In the genomic region with DNA sequence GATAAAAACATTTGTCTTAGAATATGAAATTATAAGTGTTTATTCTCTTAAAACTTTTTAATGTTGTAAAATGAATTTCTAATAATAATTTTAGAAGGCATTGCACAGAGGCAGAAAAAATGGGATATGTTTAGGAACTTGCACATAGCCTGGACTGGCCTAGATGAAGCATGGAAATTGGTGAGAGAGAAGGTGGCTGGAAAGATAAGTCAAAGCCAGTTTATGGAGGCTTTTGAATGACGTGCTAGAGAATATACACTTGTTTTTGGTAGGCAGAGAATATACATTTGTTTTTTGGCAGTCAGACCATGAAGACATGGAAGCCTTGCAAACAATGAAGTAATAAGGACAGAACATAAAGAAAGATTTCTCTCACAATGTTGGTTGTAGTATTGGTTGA, we compare ENCODE assay signal across 1 cellular context.
A peak's percentile ranks its signal among the peaks of the same experiment; 100 is the strongest.
TF ChIP-seq lines count a peak whose summit lies in the region.

No MANE protein-coding gene starts in this region.

TF ChIP-seq in K562, 482 proteins besides CTCF, POLR2A, EP300 and RAD21:
- TF ChIP-seq ARID1B (IDR thresholded peaks at IDR 0.05) (peak; percentile 44; the same call in 1 of the 2 replicates), GATA2 (CRISPR knock-in tag; IDR thresholded peaks at IDR 0.05) (no peak), NCOR1 (IDR thresholded peaks at IDR 0.05) (peak; percentile 9; the same call in 1 of the 2 replicates), MTA1 (IDR thresholded peaks at IDR 0.05; ENCODE audit: borderline replicate concordance) (no peak), ZNF12 (CRISPR knock-in tag; IDR thresholded peaks at IDR 0.05) (no peak), ZBTB7A (IDR thresholded peaks at IDR 0.05; ENCODE audit: borderline replicate concordance, control insufficient read depth, low read depth, low read length) (no peak), ZNF311 (CRISPR knock-in tag; IDR thresholded peaks at IDR 0.05) (no peak), CBFA2T2 (conservative IDR thresholded peaks at IDR 0.05) (no peak), SRSF9 (IDR thresholded peaks at IDR 0.05; ENCODE audit: borderline replicate concordance, low read depth, low read length) (no peak), EHMT2 (IDR thresholded peaks at IDR 0.05) (0 out of 2 replicates have a peak, but pooled peaks have one; percentile 57), TCF3 (CRISPR knock-in tag; IDR thresholded peaks at IDR 0.05) (peak; percentile 60), KAT8 (IDR thresholded peaks at IDR 0.05; ENCODE audit: low read depth) (no peak), MTA2 (IDR thresholded peaks at IDR 0.05; ENCODE audit: low read depth) (0 out of 2 replicates have a peak, but pooled peaks have one; percentile 19), ARID2 (IDR thresholded peaks at IDR 0.05) (no peak), MYNN (IDR thresholded peaks at IDR 0.05) (no peak), MYNN (CRISPR knock-in tag; IDR thresholded peaks at IDR 0.05) (no peak), CXXC5 (CRISPR knock-in tag; IDR thresholded peaks at IDR 0.05) (no peak), TAL1 (IDR thresholded peaks at IDR 0.05) (peak; percentile 30; the same call in 1 of the 2 replicates), KLF1 (tag; IDR thresholded peaks at IDR 0.05) (no peak), CBFA2T3 (IDR thresholded peaks at IDR 0.05) (0 out of 2 replicates have a peak, but pooled peaks have one; percentile 26), POLR2B (IDR thresholded peaks at IDR 0.05; ENCODE audit: low read depth, partially characterized antibody) (no peak), NFIC (IDR thresholded peaks at IDR 0.05) (no peak)
- TF ChIP-seq, protein P1, sequence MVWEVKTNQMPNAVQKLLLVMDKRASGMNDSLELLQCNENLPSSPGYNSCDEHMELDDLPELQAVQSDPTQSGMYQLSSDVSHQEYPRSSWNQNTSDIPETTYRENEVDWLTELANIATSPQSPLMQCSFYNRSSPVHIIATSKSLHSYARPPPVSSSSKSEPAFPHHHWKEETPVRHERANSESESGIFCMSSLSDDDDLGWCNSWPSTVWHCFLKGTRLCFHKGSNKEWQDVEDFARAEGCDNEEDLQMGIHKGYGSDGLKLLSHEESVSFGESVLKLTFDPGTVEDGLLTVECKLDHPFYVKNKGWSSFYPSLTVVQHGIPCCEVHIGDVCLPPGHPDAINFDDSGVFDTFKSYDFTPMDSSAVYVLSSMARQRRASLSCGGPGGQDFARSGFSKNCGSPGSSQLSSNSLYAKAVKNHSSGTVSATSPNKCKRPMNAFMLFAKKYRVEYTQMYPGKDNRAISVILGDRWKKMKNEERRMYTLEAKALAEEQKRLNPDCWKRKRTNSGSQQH (CRISPR knock-in tag; IDR thresholded peaks at IDR 0.05), result no peak
- TF ChIP-seq, protein P2, sequence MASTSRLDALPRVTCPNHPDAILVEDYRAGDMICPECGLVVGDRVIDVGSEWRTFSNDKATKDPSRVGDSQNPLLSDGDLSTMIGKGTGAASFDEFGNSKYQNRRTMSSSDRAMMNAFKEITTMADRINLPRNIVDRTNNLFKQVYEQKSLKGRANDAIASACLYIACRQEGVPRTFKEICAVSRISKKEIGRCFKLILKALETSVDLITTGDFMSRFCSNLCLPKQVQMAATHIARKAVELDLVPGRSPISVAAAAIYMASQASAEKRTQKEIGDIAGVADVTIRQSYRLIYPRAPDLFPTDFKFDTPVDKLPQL (IDR thresholded peaks at IDR 0.05; ENCODE audit: extremely low read depth, insufficient read length), result no peak
- TF ChIP-seq, protein P3, sequence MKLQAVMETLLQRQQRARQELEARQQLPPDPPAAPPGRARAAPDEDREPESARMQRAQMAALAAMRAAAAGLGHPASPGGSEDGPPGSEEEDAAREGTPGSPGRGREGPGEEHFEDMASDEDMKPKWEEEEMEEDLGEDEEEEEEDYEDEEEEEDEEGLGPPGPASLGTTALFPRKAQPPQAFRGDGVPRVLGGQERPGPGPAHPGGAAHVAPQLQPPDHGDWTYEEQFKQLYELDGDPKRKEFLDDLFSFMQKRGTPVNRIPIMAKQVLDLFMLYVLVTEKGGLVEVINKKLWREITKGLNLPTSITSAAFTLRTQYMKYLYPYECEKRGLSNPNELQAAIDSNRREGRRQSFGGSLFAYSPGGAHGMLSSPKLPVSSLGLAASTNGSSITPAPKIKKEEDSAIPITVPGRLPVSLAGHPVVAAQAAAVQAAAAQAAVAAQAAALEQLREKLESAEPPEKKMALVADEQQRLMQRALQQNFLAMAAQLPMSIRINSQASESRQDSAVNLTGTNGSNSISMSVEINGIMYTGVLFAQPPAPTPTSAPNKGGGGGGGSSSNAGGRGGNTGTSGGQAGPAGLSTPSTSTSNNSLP (IDR thresholded peaks at IDR 0.05; ENCODE audit: borderline replicate concordance, low read depth, low read length), result no peak
- TF ChIP-seq, protein P4, sequence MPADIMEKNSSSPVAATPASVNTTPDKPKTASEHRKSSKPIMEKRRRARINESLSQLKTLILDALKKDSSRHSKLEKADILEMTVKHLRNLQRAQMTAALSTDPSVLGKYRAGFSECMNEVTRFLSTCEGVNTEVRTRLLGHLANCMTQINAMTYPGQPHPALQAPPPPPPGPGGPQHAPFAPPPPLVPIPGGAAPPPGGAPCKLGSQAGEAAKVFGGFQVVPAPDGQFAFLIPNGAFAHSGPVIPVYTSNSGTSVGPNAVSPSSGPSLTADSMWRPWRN (IDR thresholded peaks at IDR 0.05; ENCODE audit: low read depth), result no peak
- TF ChIP-seq, protein P5, sequence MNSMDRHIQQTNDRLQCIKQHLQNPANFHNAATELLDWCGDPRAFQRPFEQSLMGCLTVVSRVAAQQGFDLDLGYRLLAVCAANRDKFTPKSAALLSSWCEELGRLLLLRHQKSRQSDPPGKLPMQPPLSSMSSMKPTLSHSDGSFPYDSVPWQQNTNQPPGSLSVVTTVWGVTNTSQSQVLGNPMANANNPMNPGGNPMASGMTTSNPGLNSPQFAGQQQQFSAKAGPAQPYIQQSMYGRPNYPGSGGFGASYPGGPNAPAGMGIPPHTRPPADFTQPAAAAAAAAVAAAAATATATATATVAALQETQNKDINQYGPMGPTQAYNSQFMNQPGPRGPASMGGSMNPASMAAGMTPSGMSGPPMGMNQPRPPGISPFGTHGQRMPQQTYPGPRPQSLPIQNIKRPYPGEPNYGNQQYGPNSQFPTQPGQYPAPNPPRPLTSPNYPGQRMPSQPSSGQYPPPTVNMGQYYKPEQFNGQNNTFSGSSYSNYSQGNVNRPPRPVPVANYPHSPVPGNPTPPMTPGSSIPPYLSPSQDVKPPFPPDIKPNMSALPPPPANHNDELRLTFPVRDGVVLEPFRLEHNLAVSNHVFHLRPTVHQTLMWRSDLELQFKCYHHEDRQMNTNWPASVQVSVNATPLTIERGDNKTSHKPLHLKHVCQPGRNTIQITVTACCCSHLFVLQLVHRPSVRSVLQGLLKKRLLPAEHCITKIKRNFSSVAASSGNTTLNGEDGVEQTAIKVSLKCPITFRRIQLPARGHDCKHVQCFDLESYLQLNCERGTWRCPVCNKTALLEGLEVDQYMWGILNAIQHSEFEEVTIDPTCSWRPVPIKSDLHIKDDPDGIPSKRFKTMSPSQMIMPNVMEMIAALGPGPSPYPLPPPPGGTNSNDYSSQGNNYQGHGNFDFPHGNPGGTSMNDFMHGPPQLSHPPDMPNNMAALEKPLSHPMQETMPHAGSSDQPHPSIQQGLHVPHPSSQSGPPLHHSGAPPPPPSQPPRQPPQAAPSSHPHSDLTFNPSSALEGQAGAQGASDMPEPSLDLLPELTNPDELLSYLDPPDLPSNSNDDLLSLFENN (IDR thresholded peaks at IDR 0.05; ENCODE audit: low read depth in 2 of 2, low read length in 2 of 2), result no peak
- TF ChIP-seq, protein P6, sequence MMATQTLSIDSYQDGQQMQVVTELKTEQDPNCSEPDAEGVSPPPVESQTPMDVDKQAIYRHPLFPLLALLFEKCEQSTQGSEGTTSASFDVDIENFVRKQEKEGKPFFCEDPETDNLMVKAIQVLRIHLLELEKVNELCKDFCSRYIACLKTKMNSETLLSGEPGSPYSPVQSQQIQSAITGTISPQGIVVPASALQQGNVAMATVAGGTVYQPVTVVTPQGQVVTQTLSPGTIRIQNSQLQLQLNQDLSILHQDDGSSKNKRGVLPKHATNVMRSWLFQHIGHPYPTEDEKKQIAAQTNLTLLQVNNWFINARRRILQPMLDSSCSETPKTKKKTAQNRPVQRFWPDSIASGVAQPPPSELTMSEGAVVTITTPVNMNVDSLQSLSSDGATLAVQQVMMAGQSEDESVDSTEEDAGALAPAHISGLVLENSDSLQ (IDR thresholded peaks at IDR 0.05), result peak; percentile 34
